In genomic region chr2:43136011-43136799, GRCh38 we compare ENCODE assay signal across 9 cellular contexts.
DNase-seq lines count a peak whose midpoint lies in the region; ATAC-seq lines count a peak whose summit lies in the region.
"Had no signal": no experiment of that assay in that cellular context is flagged by ENCODE, and none has a peak within 500 bp of the region (broad histone marks: within the 10 kb centered on the region; RNA-seq: fewer than 3 reads in every experiment).

No MANE protein-coding gene starts in this region.

- peak overlapping the region; percentile 12 for H4K5ac ChIP-seq in mesendoderm (ENCODE audit: low read length)

- POLR2A ChIA-PET in activated CD8-positive, alpha-beta T cell treated with anti-CD3 and anti-CD28 coated beads, Interleukin-2, amount 10 ng/mL, durations not matched to agents 7 days and 5 days (lab: Charles Lee), result interaction anchor here (0.6 to 23.3 kb wide), 4 partner anchors 34 to 112 kb away, joined by 3 to 622 read pairs (median 5); partner anchors contain the start of gene ZFP36L2

- ATAC-seq in stimulated activated naive CD8-positive, alpha-beta T cell treated with anti-CD3 and anti-CD28 coated beads, Interleukin-15, Interleukin-2, amounts not matched to agents 100 U/mL and 50 U/mL, for 24 hours, result no peak
- ATAC-seq in activated CD8-positive, alpha-beta T cell treated with anti-CD3 and anti-CD28 coated beads, Interleukin-2, amount 10 ng/mL, durations not matched to agents 7 days and 5 days, result no peak
- ATAC-seq in HG02759 (IDR thresholded peaks at IDR 0.05; ENCODE audit: unreplicated experiment) (no peak), HG03457 (IDR thresholded peaks at IDR 0.05; ENCODE audit: unreplicated experiment) (no peak)

- no peak overlapping the region for H3K9ac ChIP-seq in mesendoderm (ENCODE audit: low read length)

- H3K4me1 Mint-ChIP-seq in stimulated activated naive CD8-positive, alpha-beta T cell treated with anti-CD3 and anti-CD28 coated beads, Interleukin-15, Interleukin-2, amounts not matched to agents 100 ng/mL and 50 ng/mL, for 24 hours (ENCODE audit: low read depth), result peaks cover 93% of the 10 kb centered on the region
- peaks cover 91% of the 10 kb centered on the region for H3K4me1 Mint-ChIP-seq in activated CD8-positive, alpha-beta T cell treated with anti-CD3 and anti-CD28 coated beads, Interleukin-2, amount 10 ng/mL, durations not matched to agents 7 days and 5 days (ENCODE audit: low read depth)

- DNase-seq in stimulated activated naive CD8-positive, alpha-beta T cell treated with anti-CD3 and anti-CD28 coated beads, Interleukin-15, Interleukin-2, amounts not matched to agents 100 U/mL and 50 U/mL, for 24 hours, result no peak
- no peak for DNase-seq in activated CD8-positive, alpha-beta T cell treated with anti-CD3 and anti-CD28 coated beads, Interleukin-2, amount 10 ng/mL, durations not matched to agents 7 days and 5 days
- no peak for DNase-seq in mesendoderm
- no peak for DNase-seq in stimulated activated CD4-positive, alpha-beta T cell treated with anti-CD3 and anti-CD28 coated beads, Interleukin-4, amount 100 ng/mL, for 4 hours
- no peak for DNase-seq in RKO (ENCODE audit: low spot score)

- H3K79me1 ChIP-seq in mesendoderm (ENCODE audit: low read length), result no peaks in the 10 kb centered on the region

- H3K36me3 ChIP-seq in mesendoderm (ENCODE audit: control insufficient read depth, insufficient read depth, low read length), result no peaks in the 10 kb centered on the region
- H3K36me3 ChIP-seq: suprapubic skin had no signal

- H2AK5ac ChIP-seq in mesendoderm (ENCODE audit: low read length), result no peak overlapping the region

- peak overlapping the region; percentile 38 for H3K4me3 Mint-ChIP-seq in stimulated activated naive CD8-positive, alpha-beta T cell treated with anti-CD3 and anti-CD28 coated beads, Interleukin-15, Interleukin-2, amounts not matched to agents 100 ng/mL and 50 ng/mL, for 24 hours
- peak overlapping the region; percentile 55 for H3K4me3 Mint-ChIP-seq in activated CD8-positive, alpha-beta T cell treated with anti-CD3 and anti-CD28 coated beads, Interleukin-2, amount 10 ng/mL, durations not matched to agents 7 days and 5 days

- H3K56ac ChIP-seq in mesendoderm (ENCODE audit: low read length), result peak overlapping the region; percentile 50

- no peaks in the 10 kb centered on the region for H3K9me3 Mint-ChIP-seq in stimulated activated naive CD8-positive, alpha-beta T cell treated with anti-CD3 and anti-CD28 coated beads, Interleukin-15, Interleukin-2, amounts not matched to agents 100 ng/mL and 50 ng/mL, for 24 hours
- H3K9me3 Mint-ChIP-seq in activated CD8-positive, alpha-beta T cell treated with anti-CD3 and anti-CD28 coated beads, Interleukin-2, amount 10 ng/mL, durations not matched to agents 7 days and 5 days (ENCODE audit: insufficient read depth), result no peaks in the 10 kb centered on the region

- H2BK15ac ChIP-seq in mesendoderm (replicated peaks; ENCODE audit: low read depth), result no peak overlapping the region

- H3K36me3 Mint-ChIP-seq in stimulated activated naive CD8-positive, alpha-beta T cell treated with anti-CD3 and anti-CD28 coated beads, Interleukin-15, Interleukin-2, amounts not matched to agents 100 ng/mL and 50 ng/mL, for 24 hours (ENCODE audit: low read depth), result peaks cover 3% of the 10 kb centered on the region
- peaks cover 25% of the 10 kb centered on the region for H3K36me3 Mint-ChIP-seq in activated CD8-positive, alpha-beta T cell treated with anti-CD3 and anti-CD28 coated beads, Interleukin-2, amount 10 ng/mL, durations not matched to agents 7 days and 5 days (ENCODE audit: low read depth)

- peak overlapping the region; percentile 17 for H3K4ac ChIP-seq in mesendoderm (ENCODE audit: low read depth, low read length)

- CTCF ChIA-PET in activated CD8-positive, alpha-beta T cell treated with anti-CD3 and anti-CD28 coated beads, Interleukin-2, amount 10 ng/mL, durations not matched to agents 7 days and 5 days (lab: Charles Lee), result interaction anchor here (1.1 to 22.0 kb wide), 6 partner anchors 11 to 86 kb away, joined by 3 to 666 read pairs (median 5); partner anchors contain the start of gene ZFP36L2

- H3K4me2 ChIP-seq in mesendoderm (ENCODE audit: low read length), result no peak overlapping the region

- no peaks in the 10 kb centered on the region for H3K27me3 Mint-ChIP-seq in stimulated activated naive CD8-positive, alpha-beta T cell treated with anti-CD3 and anti-CD28 coated beads, Interleukin-15, Interleukin-2, amounts not matched to agents 100 ng/mL and 50 ng/mL, for 24 hours
- H3K27me3 Mint-ChIP-seq in activated CD8-positive, alpha-beta T cell treated with anti-CD3 and anti-CD28 coated beads, Interleukin-2, amount 10 ng/mL, durations not matched to agents 7 days and 5 days (ENCODE audit: low read depth), result no peaks in the 10 kb centered on the region

- no peak overlapping the region for H3K27ac ChIP-seq in mesendoderm (ENCODE audit: low read depth, low read length)
- H3K27ac ChIP-seq: suprapubic skin had no signal

- no peak overlapping the region for H3K23ac ChIP-seq in mesendoderm (ENCODE audit: low read length)

- H4K8ac ChIP-seq in mesendoderm (ENCODE audit: low read depth, low read length), result no peak overlapping the region

- H3K4me1 ChIP-seq in mesendoderm (ENCODE audit: control insufficient read depth, low read depth, low read length), result peaks cover 1% of the 10 kb centered on the region

- H3K79me2 ChIP-seq in mesendoderm (ENCODE audit: control insufficient read depth, insufficient read depth, low read length), result no peaks in the 10 kb centered on the region

- no CpG with 5 or more reads among the region's 11 CpGs for WGBS in mesendoderm (ENCODE audit: extremely low coverage, insufficient coverage, low lambda C conversion rate)

- H2BK120ac ChIP-seq in mesendoderm (ENCODE audit: low read depth, low read length), result no peak overlapping the region

- H2BK5ac ChIP-seq in mesendoderm (ENCODE audit: low read length), result no peak overlapping the region

- H3K27me3 ChIP-seq in mesendoderm (ENCODE audit: insufficient read depth, low read length, poor library complexity), result no peaks in the 10 kb centered on the region
- H3K27me3 ChIP-seq: suprapubic skin had no signal

- H3K4me3 ChIP-seq in mesendoderm (ENCODE audit: low read length), result no peak overlapping the region
- H3K4me3 ChIP-seq: suprapubic skin had no signal

- no peak overlapping the region for H3K18ac ChIP-seq in mesendoderm (ENCODE audit: low read length)

- peak overlapping the region; percentile 90 for H3K27ac Mint-ChIP-seq in stimulated activated naive CD8-positive, alpha-beta T cell treated with anti-CD3 and anti-CD28 coated beads, Interleukin-15, Interleukin-2, amounts not matched to agents 100 ng/mL and 50 ng/mL, for 24 hours
- H3K27ac Mint-ChIP-seq in activated CD8-positive, alpha-beta T cell treated with anti-CD3 and anti-CD28 coated beads, Interleukin-2, amount 10 ng/mL, durations not matched to agents 7 days and 5 days, result peak overlapping the region; percentile 100
